ENCODE assay signal across 16 cellular contexts in genomic region chr7:34327681-34328080, GRCh38.
"Had no signal": no experiment of that assay in that cellular context is flagged by ENCODE, and none has a peak within 500 bp of the region (broad histone marks: within the 10 kb centered on the region; RNA-seq: fewer than 3 reads in every experiment).

No MANE protein-coding gene starts in this region.

- H3K4me1 Mint-ChIP-seq: activated naive CD4-positive, alpha-beta T cell treated with anti-CD3 and anti-CD28 coated beads, Interleukin-2, amount 10 ng/mL, durations not matched to agents 7 days and 5 days; brain; naive thymus-derived CD8-positive, alpha-beta T cell; stimulated activated effector memory CD8-positive, alpha-beta T cell treated with anti-CD3 and anti-CD28 coated beads, Interleukin-12 subunit alpha, Interleukin-12 subunit beta, amount 100 ng/mL, for 72 hours had no signal

- H3K27ac Mint-ChIP-seq: activated CD8-positive, alpha-beta T cell treated with anti-CD3 and anti-CD28 coated beads, Interleukin-2, amount 10 ng/mL, durations not matched to agents 7 days and 5 days; activated naive CD4-positive, alpha-beta T cell treated with anti-CD3 and anti-CD28 coated beads, Interleukin-2, amount 10 ng/mL, durations not matched to agents 7 days and 5 days; brain; dendritic cell treated with granulocyte-macrophage colony-stimulating factor and Interleukin-4, amounts not matched to agents 40 ng/mL and 50 ng/mL, for 4 days; effector memory CD8-positive, alpha-beta T cell; naive thymus-derived CD8-positive, alpha-beta T cell; stimulated activated effector memory CD8-positive, alpha-beta T cell treated with anti-CD3 and anti-CD28 coated beads, Interleukin-12 subunit alpha, Interleukin-12 subunit beta, amount 100 ng/mL, for 72 hours had no signal

- H3K4me3 Mint-ChIP-seq: activated CD8-positive, alpha-beta T cell treated with anti-CD3 and anti-CD28 coated beads, Interleukin-2, amount 10 ng/mL, durations not matched to agents 7 days and 5 days; activated naive CD4-positive, alpha-beta T cell treated with anti-CD3 and anti-CD28 coated beads, Interleukin-2, amount 10 ng/mL, durations not matched to agents 7 days and 5 days; brain; dendritic cell treated with granulocyte-macrophage colony-stimulating factor and Interleukin-4, amounts not matched to agents 40 ng/mL and 50 ng/mL, for 4 days; effector memory CD8-positive, alpha-beta T cell; naive thymus-derived CD8-positive, alpha-beta T cell; stimulated activated effector memory CD8-positive, alpha-beta T cell treated with anti-CD3 and anti-CD28 coated beads, Interleukin-12 subunit alpha, Interleukin-12 subunit beta, amount 100 ng/mL, for 72 hours had no signal

- H3K27me3 ChIP-seq: neutrophil, tibial nerve had no signal

- H3K4me1 ChIP-seq: tibial nerve had no signal

- H3K4me3 ChIP-seq: mucosa of descending colon, tibial nerve had no signal

- H3K36me3 Mint-ChIP-seq: activated naive CD4-positive, alpha-beta T cell treated with anti-CD3 and anti-CD28 coated beads, Interleukin-2, amount 10 ng/mL, durations not matched to agents 7 days and 5 days; brain; naive thymus-derived CD8-positive, alpha-beta T cell; stimulated activated effector memory CD8-positive, alpha-beta T cell treated with anti-CD3 and anti-CD28 coated beads, Interleukin-12 subunit alpha, Interleukin-12 subunit beta, amount 100 ng/mL, for 72 hours had no signal

- H3K9me3 ChIP-seq: mucosa of descending colon, neutrophil, tibial nerve had no signal

- H3K27ac ChIP-seq: neutrophil, tibial nerve had no signal

- H3K27me3 Mint-ChIP-seq: activated naive CD4-positive, alpha-beta T cell treated with anti-CD3 and anti-CD28 coated beads, Interleukin-2, amount 10 ng/mL, durations not matched to agents 7 days and 5 days; brain; dendritic cell treated with granulocyte-macrophage colony-stimulating factor and Interleukin-4, amounts not matched to agents 40 ng/mL and 50 ng/mL, for 4 days had no signal

- H3K9me3 Mint-ChIP-seq: activated naive CD4-positive, alpha-beta T cell treated with anti-CD3 and anti-CD28 coated beads, Interleukin-2, amount 10 ng/mL, durations not matched to agents 7 days and 5 days; dendritic cell treated with granulocyte-macrophage colony-stimulating factor and Interleukin-4, amounts not matched to agents 40 ng/mL and 50 ng/mL, for 4 days; effector memory CD8-positive, alpha-beta T cell; naive thymus-derived CD8-positive, alpha-beta T cell; stimulated activated effector memory CD8-positive, alpha-beta T cell treated with anti-CD3 and anti-CD28 coated beads, Interleukin-12 subunit alpha, Interleukin-12 subunit beta, amount 100 ng/mL, for 72 hours had no signal

- DNase-seq: activated CD4-positive, alpha-beta T cell treated with anti-CD3 and anti-CD28 coated beads for 4 hours; activated CD8-positive, alpha-beta T cell treated with anti-CD3 and anti-CD28 coated beads, Interleukin-2, amount 10 ng/mL, durations not matched to agents 7 days and 5 days; activated naive CD4-positive, alpha-beta T cell treated with anti-CD3 and anti-CD28 coated beads, Interleukin-2, amount 10 ng/mL, durations not matched to agents 7 days and 5 days; cerebellar nuclear complex; effector memory CD8-positive, alpha-beta T cell; erythroblast; head of caudate nucleus; mucosa of descending colon; naive thymus-derived CD8-positive, alpha-beta T cell; right cardiac atrium; T-helper 1 cell had no signal

- H3K36me3 ChIP-seq: neutrophil, tibial nerve had no signal
